Comparison of ENCODE assay signal across 9 cellular contexts in genomic region chr2:47653909-47654789, GRCh38.
DNase-seq lines count a peak whose midpoint lies in the region; ATAC-seq and TF ChIP-seq lines count a peak whose summit lies in the region.
"Had no signal": no experiment of that assay in that cellular context is flagged by ENCODE, and none has a peak within 500 bp of the region (broad histone marks: within the 10 kb centered on the region; RNA-seq: fewer than 3 reads in every experiment).

No MANE protein-coding gene starts in this region.

- TF ChIP-seq CTCF in activated B cell treated with CpG ODN at 0.5 μM for 24 hours (IDR thresholded peaks at IDR 0.05) (no peak), left lung (IDR thresholded peaks at IDR 0.05) (no peak)

- H3K36me3 ChIP-seq in BLaER1 = no peaks in the 10 kb centered on the region
- H3K36me3 ChIP-seq in left lung = no peaks in the 10 kb centered on the region

- H3K4me3 Mint-ChIP-seq in activated B cell treated with CpG ODN at 0.5 μM for 24 hours = peak overlapping the region; percentile 51
- H3K4me3 Mint-ChIP-seq: stimulated activated naive CD8-positive, alpha-beta T cell treated with anti-CD3 and anti-CD28 coated beads, Interleukin-15, Interleukin-2, amounts not matched to agents 100 ng/mL and 50 ng/mL, for 24 hours had no signal

- no peaks in the 10 kb centered on the region for H3K27me3 Mint-ChIP-seq in activated B cell treated with CpG ODN at 0.5 μM for 24 hours
- H3K27me3 Mint-ChIP-seq: stimulated activated naive CD8-positive, alpha-beta T cell treated with anti-CD3 and anti-CD28 coated beads, Interleukin-15, Interleukin-2, amounts not matched to agents 100 ng/mL and 50 ng/mL, for 24 hours had no signal

- peak overlapping the region; percentile 73 for H3K4me2 ChIP-seq in BLaER1

- H3K9ac ChIP-seq in BLaER1 = 0 out of 2 replicates have a peak overlapping the region, but pooled peaks have one; percentile 8

- H3K36me3 Mint-ChIP-seq in activated B cell treated with CpG ODN at 0.5 μM for 24 hours (ENCODE audit: low read depth) = no peaks in the 10 kb centered on the region

- no peak for ATAC-seq in activated B cell treated with CpG ODN at 0.5 μM for 24 hours (ENCODE audit: low read depth)
- peak; percentile 12 for ATAC-seq in left lung
- ATAC-seq in GM21360 (IDR thresholded peaks at IDR 0.05; ENCODE audit: unreplicated experiment) = no peak
- ATAC-seq in HG03378 (IDR thresholded peaks at IDR 0.05; ENCODE audit: unreplicated experiment) = no peak

- CTCF ChIA-PET in activated B cell treated with CpG ODN at 0.5 μM for 24 hours (lab: Charles Lee) = interaction anchor here (1.0 to 2.0 kb wide), 5 partner anchors 72 to 217 kb away, joined by 3 to 11 read pairs (median 3); no protein-coding TSS in a partner anchor

- intact Hi-C loops in activated B cell treated with CpG ODN at 0.5 μM for 24 hours (cut with micrococcal nuclease) = no loop called here
- intact Hi-C loops in left lung (cut with DNase I) = no loop called here

- H3K9me3 ChIP-seq in BLaER1 (peaks cover 9% of the 10 kb centered on the region; the same call in 1 of the 2 replicates), left lung (no peaks in the 10 kb centered on the region)

- H3K9me3 Mint-ChIP-seq in activated B cell treated with CpG ODN at 0.5 μM for 24 hours = no peaks in the 10 kb centered on the region
- H3K9me3 Mint-ChIP-seq: stimulated activated naive CD8-positive, alpha-beta T cell treated with anti-CD3 and anti-CD28 coated beads, Interleukin-15, Interleukin-2, amounts not matched to agents 100 ng/mL and 50 ng/mL, for 24 hours had no signal

- DNase-seq in HT-29 (ENCODE audit: low spot score) (peak; percentile 47), activated B cell treated with CpG ODN at 0.5 μM for 24 hours (no peak), left lung (no peak), NCI-H524 (lab: John Stamatoyannopoulos, UW) (no peak)
- DNase-seq in stimulated activated CD4-positive, alpha-beta T cell treated with anti-CD3 and anti-CD28 coated beads, Interleukin-4, amount 100 ng/mL, for 1 hour = no peak

- no peaks in the 10 kb centered on the region for H4K20me1 ChIP-seq in BLaER1

- H3K27me3 ChIP-seq in BLaER1 = no peaks in the 10 kb centered on the region
- H3K27me3 ChIP-seq in left lung = no peaks in the 10 kb centered on the region

- peak overlapping the region; percentile 90 for H3K27ac Mint-ChIP-seq in activated B cell treated with CpG ODN at 0.5 μM for 24 hours
- H3K27ac Mint-ChIP-seq: stimulated activated naive CD8-positive, alpha-beta T cell treated with anti-CD3 and anti-CD28 coated beads, Interleukin-15, Interleukin-2, amounts not matched to agents 100 ng/mL and 50 ng/mL, for 24 hours had no signal

- H3K27ac ChIP-seq in BLaER1 = peak overlapping the region; percentile 50
- no peak overlapping the region for H3K27ac ChIP-seq in left lung

- H3K4me3 ChIP-seq in BLaER1 = no peak overlapping the region
- no peak overlapping the region for H3K4me3 ChIP-seq in left lung

- peaks cover 95% of the 10 kb centered on the region for H3K4me1 ChIP-seq in BLaER1
- H3K4me1 ChIP-seq in left lung = peaks cover 0 to 3% of the 10 kb centered on the region in 2 donors

- H3K4me1 Mint-ChIP-seq in activated B cell treated with CpG ODN at 0.5 μM for 24 hours = peaks cover 51% of the 10 kb centered on the region

- POLR2A ChIA-PET in activated B cell treated with CpG ODN at 0.5 μM for 24 hours (lab: Charles Lee) = interaction anchor here (0.5 to 2.0 kb wide), 17 partner anchors 9 to 699 kb away, joined by 3 to 14 read pairs (median 5); partner anchors contain the start of gene MSH6
